ENCODE assay signal across 25 cellular contexts in the genomic region with DNA sequence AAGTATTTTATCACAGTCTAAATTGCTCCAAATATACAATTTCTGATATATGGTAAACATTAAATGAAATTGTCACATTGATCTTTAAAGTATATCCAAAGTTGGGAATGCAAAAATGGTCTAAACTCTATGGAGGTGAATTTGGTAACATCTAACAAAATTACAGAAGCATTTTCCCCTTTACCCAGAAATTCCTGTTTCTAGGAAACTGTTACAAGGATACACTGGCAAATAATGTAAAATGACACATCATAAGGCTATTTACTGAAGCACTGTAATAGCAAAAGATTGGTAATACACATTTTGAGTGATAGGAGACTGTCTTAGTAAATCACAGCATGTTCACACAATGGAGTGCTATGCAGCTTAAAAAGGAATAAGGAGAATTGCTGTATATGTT. TPM values are rescaled to one million over a fixed set of nuclear protein-coding genes. Genes with fewer than 3 reads are reported as not detected.
"Had no signal": no experiment of that assay in that cellular context is flagged by ENCODE, and none has a peak within 500 bp of the region (broad histone marks: within the 10 kb centered on the region; RNA-seq: fewer than 3 reads in every experiment).

No MANE protein-coding gene starts in this region.

- DNase-seq: hypothalamus; immature natural killer cell; kidney; left ventricle myocardium inferior; midbrain; mucosa of descending colon; naive thymus-derived CD4-positive, alpha-beta T cell; ovary; right lobe of liver; stimulated activated CD4-positive, alpha-beta T cell treated with anti-CD3 and anti-CD28 coated beads, Interleukin-12 subunit alpha, Interleukin-12 subunit beta, amount 100 ng/mL, for 4 hours; stimulated activated CD4-positive, alpha-beta T cell treated with anti-CD3 and anti-CD28 coated beads, Interleukin-15, amount 100 ng/mL, for 24 hours; stimulated activated CD4-positive, alpha-beta T cell treated with anti-CD3 and anti-CD28 coated beads, Interleukin-2, amount 100 ng/mL, for 24 hours; stimulated activated CD4-positive, alpha-beta T cell treated with anti-CD3 and anti-CD28 coated beads, Interleukin-4, amount 100 ng/mL, for 1 hour; stimulated activated naive B cell treated with anti-CD40 and anti-IgM and Interleukin-4, amounts not matched to agents 10 μg/mL and 1 μg/mL and 100 μg/mL, for 72 hours; stimulated activated naive CD8-positive, alpha-beta T cell treated with anti-CD3 and anti-CD28 coated beads, Interleukin-15, Interleukin-2, amounts not matched to agents 100 U/mL and 50 U/mL, for 24 hours; stomach; upper lobe of left lung had no signal

- H3K27ac ChIP-seq: left ventricle myocardium inferior, ovary, right atrium auricular region, right lobe of liver, stomach, tibial nerve, upper lobe of left lung, vagina had no signal

- H3K9me3 ChIP-seq: ovary, right lobe of liver, vagina had no signal

- H3K36me3 ChIP-seq: left ventricle myocardium inferior, ovary, right atrium auricular region, right lobe of liver, stomach, tibial nerve, upper lobe of left lung, vagina had no signal

- H3K27me3 ChIP-seq: ovary, right atrium auricular region, right lobe of liver, stomach, tibial nerve, upper lobe of left lung, vagina had no signal

- H3K4me3 ChIP-seq: left ventricle myocardium inferior, lung, mucosa of descending colon, ovary, right atrium auricular region, right lobe of liver, skin epidermis, stomach, tibial nerve, upper lobe of left lung, vagina had no signal

- ATAC-seq: mucosa of descending colon; naive thymus-derived CD4-positive, alpha-beta T cell; right lobe of liver; stimulated activated naive B cell treated with anti-CD40 and anti-IgM and Interleukin-4, amounts not matched to agents 10 μg/mL and 1 μg/mL and 100 μg/mL, for 72 hours; stimulated activated naive CD8-positive, alpha-beta T cell treated with anti-CD3 and anti-CD28 coated beads, Interleukin-15, Interleukin-2, amounts not matched to agents 100 U/mL and 50 U/mL, for 24 hours had no signal

- H3K4me1 ChIP-seq: left ventricle myocardium inferior, right atrium auricular region, right lobe of liver, stomach, tibial nerve, vagina had no signal

RNA-seq across cellular contexts. Expression of gene SLCO2A1, which starts 50.0 kb away (rescaled TPM):
- total RNA-seq: myocyte; naive thymus-derived CD4-positive, alpha-beta T cell; natural killer cell treated with Interleukin-12 subunit alpha and Interleukin-12 subunit beta and Interleukin-15 and Interleukin-18, amount 100 ng/mL, for 72 hours had no signal
- polyA plus RNA-seq: immature natural killer cell; naive thymus-derived CD4-positive, alpha-beta T cell; neural cell had no signal
